ENCODE assay signal across 8 cellular contexts in genomic region chr9:98974994-98975712, GRCh38. TPM values are rescaled to one million over a fixed set of nuclear protein-coding genes. Genes with fewer than 3 reads are reported as not detected.
DNase-seq lines count a peak whose midpoint lies in the region; ATAC-seq and TF ChIP-seq lines count a peak whose summit lies in the region.

No MANE protein-coding gene starts in this region.

- H3K36me3 Mint-ChIP-seq in activated T-helper 2 cell treated with anti-CD3 and anti-CD28 coated beads, Interferon-gamma antibody, Interleukin-2, Interleukin-4, amounts not matched to agents 10 μg/mL and 5 μg/mL and 100 μg/mL, durations not matched to agents 14 hours and 24 hours and 36 hours (ENCODE audit: low read depth) = no peaks in the 10 kb centered on the region
- H3K36me3 Mint-ChIP-seq in neural progenitor cell = no peaks in the 10 kb centered on the region

- H4K20me1 ChIP-seq in IMR-90 (ENCODE audit: insufficient read depth, low read length) (no peaks in the 10 kb centered on the region), neural progenitor cell (ENCODE audit: low read depth) (no peaks in the 10 kb centered on the region)

- no peak overlapping the region for H3K4me3 Mint-ChIP-seq in activated T-helper 2 cell treated with anti-CD3 and anti-CD28 coated beads, Interferon-gamma antibody, Interleukin-2, Interleukin-4, amounts not matched to agents 10 μg/mL and 5 μg/mL and 100 μg/mL, durations not matched to agents 14 hours and 24 hours and 36 hours (ENCODE audit: low read depth)
- peak overlapping the region; percentile 16 for H3K4me3 Mint-ChIP-seq in neural progenitor cell

- WGBS in IMR-90 (ENCODE audit: extremely low coverage in 2 of 2, insufficient read length in 1 of 2), 2 experiments = 8% methylated on average over 27 of the region's 33 CpGs; no CpG with 5 or more reads in 1 of the 2 experiments
- 12 to 23% (median 14%) methylated on average over 18 to 33 of the region's 33 CpGs for WGBS in stomach, 5 donors

- peaks cover 25% of the 10 kb centered on the region for H3K9me1 ChIP-seq in IMR-90 (ENCODE audit: insufficient read depth, low read length)

- in situ Hi-C loops in IMR-90 (cut with MboI; ENCODE audit: low sequenced_read_pairs) = no loop called here

- peak; percentile 2 for DNase-seq in DMS114 treated with DMSO at 0.1 percent for 48 hours (lab: John Stamatoyannopoulos, UW; ENCODE audit: unreplicated experiment)
- DNase-seq in IMR-90 = peak; percentile 66
- DNase-seq in RPMI7951 (ENCODE audit: low read depth) = peak; percentile 68
- peak; percentile 70 for DNase-seq in activated T-helper 2 cell treated with anti-CD3 and anti-CD28 coated beads, Interferon-gamma antibody, Interleukin-2, Interleukin-4, amounts not matched to agents 10 μg/mL and 5 μg/mL and 100 μg/mL, durations not matched to agents 14 hours and 24 hours and 36 hours (ENCODE audit: low spot score)
- peak in 1 of 2 donors; percentile 53 for DNase-seq in foreskin keratinocyte
- DNase-seq in neural progenitor cell (ENCODE audit: low spot score) = peak; percentile 91
- peak; percentile 93 for DNase-seq in stomach

- H3K27ac Mint-ChIP-seq in activated T-helper 2 cell treated with anti-CD3 and anti-CD28 coated beads, Interferon-gamma antibody, Interleukin-2, Interleukin-4, amounts not matched to agents 10 μg/mL and 5 μg/mL and 100 μg/mL, durations not matched to agents 14 hours and 24 hours and 36 hours = no peak overlapping the region
- no peak overlapping the region for H3K27ac Mint-ChIP-seq in neural progenitor cell

- H3F3A ChIP-seq in neural progenitor cell (ENCODE audit: low read depth) = peaks cover 19% of the 10 kb centered on the region

- no peaks in the 10 kb centered on the region for H3K9me3 ChIP-seq in IMR-90 (ENCODE audit: control insufficient read depth, insufficient read depth, low read length)
- no peaks in the 10 kb centered on the region for H3K9me3 ChIP-seq in neural progenitor cell (ENCODE audit: low read depth)
- no peaks in the 10 kb centered on the region for H3K9me3 ChIP-seq in stomach

- CTCF ChIA-PET in IMR-90 (lab: Yijun Ruan, JAX) = interaction anchor here (0.6 to 1.3 kb wide), 4 partner anchors 12 to 166 kb away, joined by 3 to 4 read pairs (median 4); no protein-coding TSS in a partner anchor

- H3K79me1 ChIP-seq in IMR-90 (ENCODE audit: low read depth in 1 of 2, low read length in 2 of 2) = peaks cover 6 to 38% of the 10 kb centered on the region in 2 experiments; a peak in 3 of 4 replicates

- TF ChIP-seq CTCF in IMR-90 (conservative IDR thresholded peaks at IDR 0.05; ENCODE audit: low read depth, low read length) (peak; percentile 98), foreskin keratinocyte (conservative IDR thresholded peaks at IDR 0.05) (peak; percentile 98), neural progenitor cell (IDR thresholded peaks at IDR 0.05) (peak; percentile 92), stomach (IDR thresholded peaks at IDR 0.05) (peak in 5 of 7 experiments; percentile 95 to 99 (median 97))

- H2BK120ac ChIP-seq in IMR-90 (ENCODE audit: low read depth, low read length) = peak overlapping the region; percentile 61

- peak; percentile 90 for ATAC-seq in GM21515 (IDR thresholded peaks at IDR 0.05; ENCODE audit: unreplicated experiment)
- ATAC-seq in IMR-90 (ENCODE audit: low read depth) = peak; percentile 86
- ATAC-seq in foreskin keratinocyte = peak; percentile 88

- H3K4me1 Mint-ChIP-seq in activated T-helper 2 cell treated with anti-CD3 and anti-CD28 coated beads, Interferon-gamma antibody, Interleukin-2, Interleukin-4, amounts not matched to agents 10 μg/mL and 5 μg/mL and 100 μg/mL, durations not matched to agents 14 hours and 24 hours and 36 hours (ENCODE audit: low read depth) = peaks cover 11% of the 10 kb centered on the region
- H3K4me1 Mint-ChIP-seq in neural progenitor cell = peaks cover 64% of the 10 kb centered on the region

- TF ChIP-seq POLR2A in IMR-90 (IDR thresholded peaks at IDR 0.05; ENCODE audit: low read depth, low read length) (0 out of 2 replicates have a peak, but pooled peaks have one; percentile 45), stomach (IDR thresholded peaks at IDR 0.05) (no peak)

- H3K4ac ChIP-seq in IMR-90 (ENCODE audit: low read depth, low read length) = peak overlapping the region; percentile 70

- H3K4me1 ChIP-seq in IMR-90 (ENCODE audit: control insufficient read depth, insufficient read depth, low read length) (peaks cover 26% of the 10 kb centered on the region), foreskin keratinocyte (no peaks in the 10 kb centered on the region), neural progenitor cell (peaks cover 29% of the 10 kb centered on the region), stomach (peaks cover 13 to 63% (median 41%) of the 10 kb centered on the region in 4 donors)

- H4K5ac ChIP-seq in IMR-90 (ENCODE audit: low read depth, low read length) = no peak overlapping the region

- H2AFZ ChIP-seq in IMR-90 (replicated peaks; ENCODE audit: low read length, poor library complexity) (peak overlapping the region; percentile 73), neural progenitor cell (replicated peaks) (no peak overlapping the region)

- H2BK20ac ChIP-seq in IMR-90 (ENCODE audit: low read depth, low read length) = peak overlapping the region; percentile 60; the same call in 1 of the 2 replicates

- H4K91ac ChIP-seq in IMR-90 (ENCODE audit: insufficient read depth, low read depth, low read length) = peak overlapping the region; percentile 65

- H3K27me3 Mint-ChIP-seq in activated T-helper 2 cell treated with anti-CD3 and anti-CD28 coated beads, Interferon-gamma antibody, Interleukin-2, Interleukin-4, amounts not matched to agents 10 μg/mL and 5 μg/mL and 100 μg/mL, durations not matched to agents 14 hours and 24 hours and 36 hours (ENCODE audit: low read depth) = peaks cover 33% of the 10 kb centered on the region
- H3K27me3 Mint-ChIP-seq in neural progenitor cell (ENCODE audit: insufficient read depth, low read depth) = peaks cover 16% of the 10 kb centered on the region

- H3K23ac ChIP-seq in IMR-90 (ENCODE audit: low read depth, low read length) = 0 out of 2 replicates have a peak overlapping the region, but pooled peaks have one; percentile 57

- peak overlapping the region; percentile 16; the same call in 1 of the 3 replicates for H2BK15ac ChIP-seq in IMR-90 (ENCODE audit: low read depth, low read length)

- intact Hi-C loops in IMR-90 (cut with micrococcal nuclease) = loop anchor here (1.0 to 2.0 kb wide), 3 partner anchors 24 to 165 kb away; no protein-coding TSS in a partner anchor
- intact Hi-C loops in activated T-helper 2 cell treated with anti-CD3 and anti-CD28 coated beads, Interferon-gamma antibody, Interleukin-2, Interleukin-4, amounts not matched to agents 10 μg/mL and 5 μg/mL and 100 μg/mL, durations not matched to agents 14 hours and 24 hours and 36 hours (cut with micrococcal nuclease) = loop anchor here (1.0 to 2.0 kb wide), 2 partner anchors 24 to 165 kb away; no protein-coding TSS in a partner anchor
- intact Hi-C loops in stomach (cut with DNase I; ENCODE audit: low total_unique reads) = no loop called here

- H3K27me3 ChIP-seq in IMR-90 (ENCODE audit: control insufficient read depth, insufficient read depth, low read length) (no peaks in the 10 kb centered on the region), foreskin keratinocyte (peaks cover 32% of the 10 kb centered on the region), neural progenitor cell (peaks cover 41% of the 10 kb centered on the region), stomach (peaks cover 0 to 6% (median 0%) of the 10 kb centered on the region in 3 donors)

- no peak overlapping the region for H2BK5ac ChIP-seq in IMR-90 (ENCODE audit: low read depth, low read length, poor library complexity, severe bottlenecking)

- no peak overlapping the region for H3K9ac ChIP-seq in IMR-90 (ENCODE audit: low read depth, low read length)
- no peak overlapping the region for H3K9ac ChIP-seq in neural progenitor cell

- H3K4me2 ChIP-seq in IMR-90 (ENCODE audit: low read depth, low read length) (peak overlapping the region; percentile 56), neural progenitor cell (peak overlapping the region; percentile 54)

- no peaks in the 10 kb centered on the region for H3K79me2 ChIP-seq in neural progenitor cell (ENCODE audit: low read depth)

- no peaks in the 10 kb centered on the region for H3K9me3 Mint-ChIP-seq in activated T-helper 2 cell treated with anti-CD3 and anti-CD28 coated beads, Interferon-gamma antibody, Interleukin-2, Interleukin-4, amounts not matched to agents 10 μg/mL and 5 μg/mL and 100 μg/mL, durations not matched to agents 14 hours and 24 hours and 36 hours
- H3K9me3 Mint-ChIP-seq in neural progenitor cell = no peaks in the 10 kb centered on the region

- peak; percentile 93 for TF ChIP-seq RAD21 in IMR-90 (IDR thresholded peaks at IDR 0.05; ENCODE audit: low read length)

- no peak overlapping the region for H3K56ac ChIP-seq in IMR-90 (ENCODE audit: extremely low read depth, insufficient read depth, low read length)

- TF ChIP-seq EP300 in stomach (IDR thresholded peaks at IDR 0.05) = no peak

- H3K36me3 ChIP-seq in IMR-90 (ENCODE audit: control insufficient read depth, insufficient read depth, low read length) (no peaks in the 10 kb centered on the region), neural progenitor cell (no peaks in the 10 kb centered on the region), stomach (no peaks in the 10 kb centered on the region)

- peak overlapping the region; percentile 95 for H2AK5ac ChIP-seq in IMR-90 (ENCODE audit: low read depth, low read length)

- peak overlapping the region; percentile 61 for H3K14ac ChIP-seq in IMR-90 (replicated peaks; ENCODE audit: low read depth, low read length)

- H2AK9ac ChIP-seq in IMR-90 (replicated peaks; ENCODE audit: low read depth, low read length, poor library complexity) = peak overlapping the region; percentile 38

- H3K4me3 ChIP-seq in IMR-90 (ENCODE audit: insufficient read depth, low read depth, low read length) = no peak overlapping the region
- H3K4me3 ChIP-seq in neural progenitor cell = peak overlapping the region; percentile 18
- H3K4me3 ChIP-seq in stomach = peak overlapping the region; percentile 19 to 31 (median 24)

- H3K18ac ChIP-seq in IMR-90 (ENCODE audit: low read depth, low read length) = no peak overlapping the region; the same call in 1 of the 2 replicates

- no TSS peak for BruUV-seq in IMR-90 (replicated peaks; lab: Mats Ljungman, UMichigan)

- POLR2A ChIA-PET in IMR-90 (lab: Charles Lee; ENCODE audit: unreplicated experiment) = no interaction called here

- no peak overlapping the region for H3K27ac ChIP-seq in IMR-90 (ENCODE audit: insufficient read depth, low read length)
- H3K27ac ChIP-seq in foreskin keratinocyte = no peak overlapping the region
- no peak overlapping the region for H3K27ac ChIP-seq in neural progenitor cell
- peak overlapping the region in 4 of 5 donors; percentile 67 to 85 (median 70) for H3K27ac ChIP-seq in stomach

- H4K8ac ChIP-seq in IMR-90 (ENCODE audit: low read depth in 2 of 2, low read length in 2 of 2) = peak overlapping the region; percentile 15 to 70; a peak in 1 of 4 replicates

- dilution Hi-C loops in IMR-90 (cut with HindIII; ENCODE audit: low sequenced_read_pairs, unreplicated experiment) = no loop called here

RNA-seq across cellular contexts. Expression of gene COL15A1, which starts 31.4 kb away (rescaled TPM):
- total RNA-seq in IMR-90 (2012; rRNA removed) = 1.9 and 2.2 TPM in 2 replicates
- polyA plus RNA-seq in IMR-90 (2012; rRNA removed) = 3.1 and 3.7 TPM in 2 replicates
- 1.9 and 4.0 TPM in 2 replicates for polyA plus RNA-seq in IMR-90 (2012; cell fraction: cytosol; rRNA removed)
- 4.3 and 4.6 TPM in 2 replicates for polyA plus RNA-seq in IMR-90 (2012; cell fraction: nucleus; rRNA removed; ENCODE audit: low replicate concordance)
- total RNA-seq in RPMI7951 (2014; rRNA removed; shearing (Covaris generic)) = 20.2 and 21.1 TPM in 2 replicates
- total RNA-seq in activated T-helper 2 cell treated with anti-CD3 and anti-CD28 coated beads, Interferon-gamma antibody, Interleukin-2, Interleukin-4, amounts not matched to agents 10 μg/mL and 5 μg/mL and 100 μg/mL, durations not matched to agents 14 hours and 24 hours and 36 hours = not detected in 2 replicates
- not detected in 2 replicates for total RNA-seq in foreskin keratinocyte
- 0.01 TPM in 1 of 2 replicates, not detected in the other for polyA plus RNA-seq in foreskin keratinocyte
- total RNA-seq in neural progenitor cell (ENCODE audit: low replicate concordance) = 0.71 and 3.2 TPM in 2 replicates
- 100 to 1,000 TPM in 2 of 5 donors, 10 to 100 TPM in 3; 26.3 to 173 (median 32.2) TPM for total RNA-seq in stomach
- polyA plus RNA-seq in stomach = 10 to 100 TPM; 10.7 to 13.3 (median 12.0) TPM

Comparison
In these comparisons a context has a peak if more than half of its experiments do, and no peak if none do; other contexts are left out.
1. H3K27ac ChIP-seq: peak in stomach (4 of 5); none in IMR-90 (single experiment), foreskin keratinocyte (single experiment) and neural progenitor cell (single experiment).
2. Peak in every context shown above with its lines, with median percentiles within 50 percentile points of each other: ATAC-seq and CTCF ChIP-seq.